2 cellular contexts compared by ENCODE assay signal in the genomic region with DNA sequence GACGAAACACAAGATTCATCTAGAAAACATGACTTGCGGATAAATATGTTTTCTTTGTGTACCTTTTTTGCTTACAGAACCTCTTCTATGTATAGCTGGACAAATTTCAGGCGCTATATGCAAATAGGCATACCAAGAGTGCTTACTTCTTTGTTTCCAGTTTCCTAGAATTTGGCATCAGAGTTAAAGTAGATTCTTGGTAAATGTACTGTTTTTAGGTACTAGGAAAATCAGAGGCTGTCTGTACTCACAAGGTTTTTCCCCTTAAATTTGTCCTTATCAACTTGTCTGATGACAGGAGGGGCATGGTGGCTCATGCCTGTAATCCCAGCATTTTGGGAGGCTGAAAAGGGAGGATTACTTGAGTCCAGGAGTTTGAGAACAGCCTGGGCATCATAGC.
TF ChIP-seq lines count a peak whose summit lies in the region.

No MANE protein-coding gene starts in this region.

TF ChIP-seq in SK-N-SH, 30 proteins besides CTCF, POLR2A, EP300 and RAD21 (continued from another document):
- no peak for TF ChIP-seq REST (IDR thresholded peaks at IDR 0.05; ENCODE audit: low read depth, low read length)
- no peak for TF ChIP-seq PBX3 (IDR thresholded peaks at IDR 0.05)
- no peak for TF ChIP-seq RXRA (IDR thresholded peaks at IDR 0.05; ENCODE audit: borderline replicate concordance, low read depth)
- TF ChIP-seq MEF2A (IDR thresholded peaks at IDR 0.05; ENCODE audit: borderline replicate concordance, low read depth) = no peak
- TF ChIP-seq FOSL2 (IDR thresholded peaks at IDR 0.05; ENCODE audit: borderline replicate concordance, low read depth) = no peak
- TF ChIP-seq MXI1 (IDR thresholded peaks at IDR 0.05; ENCODE audit: low read depth, low read length) = no peak

TF ChIP-seq in SK-N-SH treated with all-trans-retinoic acid at 6 μM for 48 hours, 23 proteins besides CTCF, POLR2A, EP300 and RAD21 (continued from another document):
- TF ChIP-seq, protein P1, sequence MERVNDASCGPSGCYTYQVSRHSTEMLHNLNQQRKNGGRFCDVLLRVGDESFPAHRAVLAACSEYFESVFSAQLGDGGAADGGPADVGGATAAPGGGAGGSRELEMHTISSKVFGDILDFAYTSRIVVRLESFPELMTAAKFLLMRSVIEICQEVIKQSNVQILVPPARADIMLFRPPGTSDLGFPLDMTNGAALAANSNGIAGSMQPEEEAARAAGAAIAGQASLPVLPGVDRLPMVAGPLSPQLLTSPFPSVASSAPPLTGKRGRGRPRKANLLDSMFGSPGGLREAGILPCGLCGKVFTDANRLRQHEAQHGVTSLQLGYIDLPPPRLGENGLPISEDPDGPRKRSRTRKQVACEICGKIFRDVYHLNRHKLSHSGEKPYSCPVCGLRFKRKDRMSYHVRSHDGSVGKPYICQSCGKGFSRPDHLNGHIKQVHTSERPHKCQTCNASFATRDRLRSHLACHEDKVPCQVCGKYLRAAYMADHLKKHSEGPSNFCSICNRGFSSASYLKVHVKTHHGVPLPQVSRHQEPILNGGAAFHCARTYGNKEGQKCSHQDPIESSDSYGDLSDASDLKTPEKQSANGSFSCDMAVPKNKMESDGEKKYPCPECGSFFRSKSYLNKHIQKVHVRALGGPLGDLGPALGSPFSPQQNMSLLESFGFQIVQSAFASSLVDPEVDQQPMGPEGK (CRISPR knock-in tag; IDR thresholded peaks at IDR 0.05; ENCODE audit: borderline replicate concordance) = no peak
- TF ChIP-seq POU6F1 (CRISPR knock-in tag; IDR thresholded peaks at IDR 0.05; ENCODE audit: borderline replicate concordance, low read depth) = no peak
